In the genomic region with DNA sequence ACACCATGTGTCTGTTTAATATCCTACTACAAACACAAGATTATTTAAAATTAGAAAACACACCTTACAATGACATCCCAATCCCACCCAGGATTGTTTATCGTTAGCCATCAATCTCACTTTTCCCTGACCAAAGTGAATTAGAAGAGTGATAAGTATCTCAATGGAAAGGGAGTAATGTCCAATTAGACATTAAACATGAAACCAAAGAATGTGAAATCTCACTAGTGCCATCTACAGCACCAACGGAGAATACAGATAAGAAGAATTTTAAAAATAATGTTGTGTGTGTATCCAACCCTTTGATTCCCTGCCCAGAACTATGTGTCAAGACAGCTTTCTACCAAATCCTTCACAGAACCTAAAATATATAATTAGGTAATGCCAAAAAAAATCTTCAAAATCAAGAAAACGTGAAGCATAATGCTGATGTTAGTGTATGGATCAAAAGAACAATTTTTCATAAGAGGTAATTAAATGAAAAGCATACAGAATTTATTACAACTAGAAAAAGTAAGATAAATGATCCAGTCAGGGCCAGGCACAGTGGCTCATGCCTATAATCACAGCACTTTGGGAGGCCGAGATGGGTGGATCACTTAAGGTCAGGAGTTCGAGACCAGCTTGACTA, we compare ENCODE assay signal across 8 cellular contexts.
DNase-seq lines count a peak whose midpoint lies in the region; ATAC-seq and TF ChIP-seq lines count a peak whose summit lies in the region.

No MANE protein-coding gene starts in this region.

- no peaks in the 10 kb centered on the region for H3K27me3 Mint-ChIP-seq in CD4-positive, CD25-positive, alpha-beta regulatory T cell
- H3K27me3 Mint-ChIP-seq in activated naive CD8-positive, alpha-beta T cell treated with anti-CD3 and anti-CD28 coated beads for 36 hours = no peaks in the 10 kb centered on the region

- H3K27ac ChIP-seq in CD4-positive, CD25-positive, alpha-beta regulatory T cell (ENCODE audit: insufficient read depth, low read length, poor library complexity, severe bottlenecking) = no peak overlapping the region
- H3K27ac ChIP-seq in gastroesophageal sphincter (no peak overlapping the region), thyroid gland (no peak overlapping the region)

- DNase-seq in CD4-positive, CD25-positive, alpha-beta regulatory T cell = peak in 2 of 3 donors; percentile 6 to 39
- DNase-seq in H7 (peak; percentile 4), RPMI8226 (peak; percentile 15), thyroid gland (no peak), ecto neural progenitor cell (ENCODE audit: low spot score) (no peak)
- DNase-seq in activated naive CD8-positive, alpha-beta T cell treated with anti-CD3 and anti-CD28 coated beads for 36 hours = no peak

- peak; percentile 14 to 38 (median 30) for TF ChIP-seq CTCF in gastroesophageal sphincter (IDR thresholded peaks at IDR 0.05)
- TF ChIP-seq CTCF in thyroid gland (IDR thresholded peaks at IDR 0.05) = peak in 4 of 6 experiments; percentile 14 to 56 (median 52)

- no peak for TF ChIP-seq EP300 in gastroesophageal sphincter (IDR thresholded peaks at IDR 0.05)

- no peaks in the 10 kb centered on the region for H3K4me1 ChIP-seq in CD4-positive, CD25-positive, alpha-beta regulatory T cell (ENCODE audit: control insufficient read depth, insufficient read depth, low read length, poor library complexity, severe bottlenecking)
- H3K4me1 ChIP-seq in gastroesophageal sphincter (no peaks in the 10 kb centered on the region), thyroid gland (no peaks in the 10 kb centered on the region)

- no peaks in the 10 kb centered on the region for H3K9me3 ChIP-seq in CD4-positive, CD25-positive, alpha-beta regulatory T cell (ENCODE audit: control insufficient read depth in 2 of 2, low read length in 2 of 2)
- no peaks in the 10 kb centered on the region for H3K9me3 ChIP-seq in gastroesophageal sphincter
- H3K9me3 ChIP-seq in thyroid gland = no peaks in the 10 kb centered on the region

- peaks cover 3% of the 10 kb centered on the region for H3K36me3 ChIP-seq in CD4-positive, CD25-positive, alpha-beta regulatory T cell (ENCODE audit: control insufficient read depth, insufficient read depth, low read length)
- H3K36me3 ChIP-seq in H7 (replicated peaks; ENCODE audit: control insufficient read depth, insufficient read depth, low read length) (no peaks in the 10 kb centered on the region), gastroesophageal sphincter (no peaks in the 10 kb centered on the region), thyroid gland (no peaks in the 10 kb centered on the region)

- no peak for ATAC-seq in CD4-positive, CD25-positive, alpha-beta regulatory T cell (ENCODE audit: low read depth in 2 of 2)
- no peak for ATAC-seq in gastroesophageal sphincter
- no peak for ATAC-seq in GM21737 (IDR thresholded peaks at IDR 0.05; ENCODE audit: unreplicated experiment)

- peaks cover 15 to 25% (median 22%) of the 10 kb centered on the region in 4 donors for H3K4me1 Mint-ChIP-seq in CD4-positive, CD25-positive, alpha-beta regulatory T cell
- H3K4me1 Mint-ChIP-seq in activated naive CD8-positive, alpha-beta T cell treated with anti-CD3 and anti-CD28 coated beads for 36 hours = peaks cover 22% of the 10 kb centered on the region

- peaks cover 0 to 7% (median 3%) of the 10 kb centered on the region in 7 donors for H3K9me3 Mint-ChIP-seq in CD4-positive, CD25-positive, alpha-beta regulatory T cell
- peaks cover 7% of the 10 kb centered on the region for H3K9me3 Mint-ChIP-seq in activated naive CD8-positive, alpha-beta T cell treated with anti-CD3 and anti-CD28 coated beads for 36 hours

- WGBS in gastroesophageal sphincter (ENCODE audit: low coverage in 1 of 2), 2 donors = 46 to 48% methylated on average over 4 to 5 of the region's 5 CpGs
- WGBS in thyroid gland, 2 donors = 62 to 75% methylated on average over 5 of the region's 5 CpGs

- no peak overlapping the region for H3K4me3 Mint-ChIP-seq in CD4-positive, CD25-positive, alpha-beta regulatory T cell
- H3K4me3 Mint-ChIP-seq in activated naive CD8-positive, alpha-beta T cell treated with anti-CD3 and anti-CD28 coated beads for 36 hours = no peak overlapping the region

- no peaks in the 10 kb centered on the region for H3K27me3 ChIP-seq in CD4-positive, CD25-positive, alpha-beta regulatory T cell (ENCODE audit: control insufficient read depth, insufficient read depth, low read length)
- no peaks in the 10 kb centered on the region for H3K27me3 ChIP-seq in H7 (ENCODE audit: control insufficient read depth, insufficient read depth, low read length)
- no peaks in the 10 kb centered on the region for H3K27me3 ChIP-seq in gastroesophageal sphincter
- no peaks in the 10 kb centered on the region for H3K27me3 ChIP-seq in thyroid gland

- no peak overlapping the region for H3K4me3 ChIP-seq in CD4-positive, CD25-positive, alpha-beta regulatory T cell (ENCODE audit: low read depth, low read length)
- H3K4me3 ChIP-seq in H7 (ENCODE audit: insufficient read depth, low read depth, low read length) = no peak overlapping the region
- H3K4me3 ChIP-seq in gastroesophageal sphincter = no peak overlapping the region
- H3K4me3 ChIP-seq in thyroid gland (replicated peaks in 1 of 3) = no peak overlapping the region

- no peak overlapping the region for H3K27ac Mint-ChIP-seq in CD4-positive, CD25-positive, alpha-beta regulatory T cell
- no peak overlapping the region for H3K27ac Mint-ChIP-seq in activated naive CD8-positive, alpha-beta T cell treated with anti-CD3 and anti-CD28 coated beads for 36 hours

- TF ChIP-seq POLR2A in gastroesophageal sphincter (IDR thresholded peaks at IDR 0.05) = no peak
- TF ChIP-seq POLR2A in thyroid gland (IDR thresholded peaks at IDR 0.05) = no peak

- H3K36me3 Mint-ChIP-seq in CD4-positive, CD25-positive, alpha-beta regulatory T cell = peaks cover 40% of the 10 kb centered on the region
- peaks cover 31% of the 10 kb centered on the region for H3K36me3 Mint-ChIP-seq in activated naive CD8-positive, alpha-beta T cell treated with anti-CD3 and anti-CD28 coated beads for 36 hours

- intact Hi-C loops in thyroid gland (cut with DNase I) = loop anchor here (10.0 kb wide), 1 partner anchor 646 kb away; no protein-coding TSS in a partner anchor

Comparison
In these comparisons a context has a peak if more than half of its experiments do, and no peak if none do; other contexts are left out.
1. DNase-seq: peak in CD4-positive, CD25-positive, alpha-beta regulatory T cell (2 of 3), H7 (single experiment) and RPMI8226 (single experiment); none in thyroid gland (0 of 2), activated naive CD8-positive, alpha-beta T cell treated with anti-CD3 and anti-CD28 coated beads for 36 hours (single experiment) and ecto neural progenitor cell (single experiment).